ENCODE assay signal across 2 cellular contexts in genomic region chr6:138546733-138547185, GRCh38.
TF ChIP-seq lines count a peak whose summit lies in the region.

No MANE protein-coding gene starts in this region.

TF ChIP-seq in IMR-90, 13 proteins besides CTCF, POLR2A, EP300 and RAD21:
- TF ChIP-seq ELK1 (IDR thresholded peaks at IDR 0.05; ENCODE audit: borderline replicate concordance, low read depth, low read length): no peak
- TF ChIP-seq USF2 (IDR thresholded peaks at IDR 0.05; ENCODE audit: low read depth, low read length): no peak
- no peak for TF ChIP-seq NFE2L2 (IDR thresholded peaks at IDR 0.05; ENCODE audit: low read depth, low read length)
- no peak for TF ChIP-seq MXI1 (IDR thresholded peaks at IDR 0.05; ENCODE audit: borderline replicate concordance, low read depth, low read length)
- no peak for TF ChIP-seq MAZ (IDR thresholded peaks at IDR 0.05; ENCODE audit: borderline replicate concordance, low read depth, low read length)
- no peak for TF ChIP-seq MAFK (IDR thresholded peaks at IDR 0.05; ENCODE audit: low read depth, low read length)
- TF ChIP-seq FOS (IDR thresholded peaks at IDR 0.05; ENCODE audit: low read depth, low read length): no peak
- no peak for TF ChIP-seq SMC3 (IDR thresholded peaks at IDR 0.05; ENCODE audit: low read depth, low read length)
- TF ChIP-seq BHLHE40 (IDR thresholded peaks at IDR 0.05; ENCODE audit: low read depth, low read length): no peak
- no peak for TF ChIP-seq RCOR1 (IDR thresholded peaks at IDR 0.05; ENCODE audit: insufficient replicate concordance, low read length)

TF ChIP-seq in HepG2, 621 proteins besides CTCF, POLR2A, EP300 and RAD21 (continues in another document):
- TF ChIP-seq MYPOP (CRISPR knock-in tag; IDR thresholded peaks at IDR 0.05) (no peak), SALL2 (CRISPR knock-in tag; IDR thresholded peaks at IDR 0.05) (no peak), SALL1 (CRISPR knock-in tag; IDR thresholded peaks at IDR 0.05) (peak; percentile 66), GRHL1 (CRISPR knock-in tag; conservative IDR thresholded peaks at IDR 0.05) (no peak), RCOR2 (CRISPR knock-in tag; IDR thresholded peaks at IDR 0.05) (peak; percentile 87), BCL6 (CRISPR knock-in tag; IDR thresholded peaks at IDR 0.05) (peak; percentile 68), LCORL (IDR thresholded peaks at IDR 0.05) (no peak), LCORL (CRISPR knock-in tag; IDR thresholded peaks at IDR 0.05) (peak; percentile 36; the same call in 1 of the 2 replicates), ZFP1 (CRISPR knock-in tag; IDR thresholded peaks at IDR 0.05) (0 out of 2 replicates have a peak, but pooled peaks have one; percentile 45), ZKSCAN1 (IDR thresholded peaks at IDR 0.05; ENCODE audit: low read length) (no peak), ZNF205 (CRISPR knock-in tag; IDR thresholded peaks at IDR 0.05) (peak; percentile 35; the same call in 1 of the 2 replicates), SOX6 (IDR thresholded peaks at IDR 0.05) (no peak), SOX6 (CRISPR knock-in tag; IDR thresholded peaks at IDR 0.05) (peak; percentile 78), TBX2 (CRISPR knock-in tag; IDR thresholded peaks at IDR 0.05; ENCODE audit: borderline replicate concordance) (peak; percentile 58; the same call in 1 of the 2 replicates), ETV5 (CRISPR knock-in tag; IDR thresholded peaks at IDR 0.05; ENCODE audit: borderline replicate concordance) (peak; percentile 93), ZNF670 (CRISPR knock-in tag; IDR thresholded peaks at IDR 0.05; ENCODE audit: borderline replicate concordance) (peak; percentile 79; the same call in 1 of the 2 replicates), RNF219 (CRISPR knock-in tag; IDR thresholded peaks at IDR 0.05) (no peak), KMT2B (CRISPR knock-in tag; IDR thresholded peaks at IDR 0.05) (peak; percentile 46; the same call in 1 of the 2 replicates), PAXIP1 (CRISPR knock-in tag; conservative IDR thresholded peaks at IDR 0.05) (peak; percentile 58), JARID2 (CRISPR knock-in tag; IDR thresholded peaks at IDR 0.05; ENCODE audit: insufficient replicate concordance) (peak; percentile 47), ZFP36 (IDR thresholded peaks at IDR 0.05; ENCODE audit: borderline replicate concordance, low read depth, low read length, partially characterized antibody) (no peak), RXRB (CRISPR knock-in tag; IDR thresholded peaks at IDR 0.05; ENCODE audit: borderline replicate concordance) (peak; percentile 48), ARID5B (CRISPR knock-in tag; IDR thresholded peaks at IDR 0.05) (peak; percentile 77), MEF2D (CRISPR knock-in tag; IDR thresholded peaks at IDR 0.05) (0 out of 2 replicates have a peak, but pooled peaks have one; percentile 8), DMAP1 (CRISPR knock-in tag; IDR thresholded peaks at IDR 0.05) (peak; percentile 20; the same call in 1 of the 2 replicates), ZBTB33 (CRISPR knock-in tag; IDR thresholded peaks at IDR 0.05) (0 out of 2 replicates have a peak, but pooled peaks have one; percentile 34), HDAC2 (CRISPR knock-in tag; IDR thresholded peaks at IDR 0.05) (peak; percentile 73), ZMYM2 (CRISPR knock-in tag; IDR thresholded peaks at IDR 0.05) (0 out of 2 replicates have a peak, but pooled peaks have one; percentile 35), MIXL1 (CRISPR knock-in tag; IDR thresholded peaks at IDR 0.05) (peak; percentile 34; the same call in 1 of the 2 replicates), SP5 (CRISPR knock-in tag; IDR thresholded peaks at IDR 0.05; ENCODE audit: borderline replicate concordance, low read depth) (0 out of 2 replicates have a peak, but pooled peaks have one; percentile 18), ZNF577 (CRISPR knock-in tag; IDR thresholded peaks at IDR 0.05; ENCODE audit: borderline replicate concordance, low read depth) (no peak), KMT2A (CRISPR knock-in tag; IDR thresholded peaks at IDR 0.05) (0 out of 2 replicates have a peak, but pooled peaks have one; percentile 46), ZNF614 (CRISPR knock-in tag; IDR thresholded peaks at IDR 0.05; ENCODE audit: borderline replicate concordance) (0 out of 2 replicates have a peak, but pooled peaks have one; percentile 19), BORCS8-MEF2B (CRISPR knock-in tag; IDR thresholded peaks at IDR 0.05) (0 out of 2 replicates have a peak, but pooled peaks have one; percentile 21), ELF3 (CRISPR knock-in tag; IDR thresholded peaks at IDR 0.05) (peak; percentile 62; the same call in 1 of the 2 replicates), ZNF350 (CRISPR knock-in tag; IDR thresholded peaks at IDR 0.05; ENCODE audit: borderline replicate concordance, low read depth) (0 out of 2 replicates have a peak, but pooled peaks have one; percentile 27), ASH2L (IDR thresholded peaks at IDR 0.05; ENCODE audit: insufficient read length, low read depth, low read length) (peak; percentile 40), ZBTB38 (CRISPR knock-in tag; IDR thresholded peaks at IDR 0.05) (peak; percentile 10; the same call in 1 of the 2 replicates), ZNF354B (CRISPR knock-in tag; IDR thresholded peaks at IDR 0.05) (0 out of 2 replicates have a peak, but pooled peaks have one; percentile 26), ZNF576 (CRISPR knock-in tag; IDR thresholded peaks at IDR 0.05) (no peak), BHLHE40 (IDR thresholded peaks at IDR 0.05; ENCODE audit: low read length) (no peak), ELF1 (CRISPR knock-in tag; IDR thresholded peaks at IDR 0.05) (0 out of 2 replicates have a peak, but pooled peaks have one; percentile 31), ZNF547 (CRISPR knock-in tag; IDR thresholded peaks at IDR 0.05) (no peak), FOXA1 (IDR thresholded peaks at IDR 0.05) (no peak), FOXA1 (CRISPR knock-in tag; IDR thresholded peaks at IDR 0.05) (0 out of 2 replicates have a peak, but pooled peaks have one; percentile 2), DRAP1 (CRISPR knock-in tag; IDR thresholded peaks at IDR 0.05) (0 out of 2 replicates have a peak, but pooled peaks have one; percentile 11), ATAD3A (CRISPR knock-in tag; IDR thresholded peaks at IDR 0.05) (no peak), KLF11 (CRISPR knock-in tag; IDR thresholded peaks at IDR 0.05) (peak; percentile 69; the same call in 1 of the 2 replicates), TARDBP (CRISPR knock-in tag; IDR thresholded peaks at IDR 0.05) (peak; percentile 81)
